ENCODE assay signal across 1 cellular context in genomic region chr10:16809074-16809718, GRCh38.
TF ChIP-seq lines count a peak whose summit lies in the region.

No MANE protein-coding gene starts in this region.

TF ChIP-seq in endothelial cell of umbilical vein, 7 proteins besides CTCF, POLR2A, EP300 and RAD21:
- TF ChIP-seq FOS (IDR thresholded peaks at IDR 0.05; ENCODE audit: borderline replicate concordance, insufficient read depth, low read length) (no peak), MYC (IDR thresholded peaks at IDR 0.05; ENCODE audit: low read depth, low read length) (no peak), MAX (IDR thresholded peaks at IDR 0.05; ENCODE audit: insufficient read depth, insufficient read length) (no peak)
